29 cellular contexts compared by ENCODE assay signal in the genomic region with DNA sequence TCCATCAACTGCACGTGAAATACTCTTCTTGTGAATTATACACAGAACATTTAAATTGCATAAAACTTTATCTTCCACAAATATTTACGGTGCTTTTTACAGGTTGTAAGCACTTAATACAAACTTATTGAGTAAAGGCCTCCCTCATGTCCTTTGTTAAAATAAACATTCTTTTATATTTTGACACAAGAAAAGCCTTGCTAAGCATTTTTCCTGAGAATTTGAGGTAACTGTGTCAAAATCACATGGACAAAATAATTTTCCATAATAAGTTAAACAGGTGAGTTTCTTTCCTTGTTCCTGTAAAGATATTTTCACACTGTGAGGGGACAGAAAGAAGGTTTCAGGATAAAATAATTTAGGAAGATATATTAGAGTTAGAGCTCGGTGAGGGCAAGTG.
"Had no signal": no experiment of that assay in that cellular context is flagged by ENCODE, and none has a peak within 500 bp of the region (broad histone marks: within the 10 kb centered on the region; RNA-seq: fewer than 3 reads in every experiment).

No MANE protein-coding gene starts in this region.

- H3K36me3 ChIP-seq: neural progenitor cell, ovary, spleen, suprapubic skin, tibial artery, transverse colon, upper lobe of right lung, vagina had no signal

- H3K27me3 ChIP-seq: neural progenitor cell, ovary, spleen, suprapubic skin, testis, tibial artery, transverse colon, upper lobe of right lung, vagina had no signal

- H2AFZ ChIP-seq: neural progenitor cell, parathyroid adenoma had no signal

- H3K27ac ChIP-seq: neural progenitor cell, ovary, parathyroid adenoma, psoas muscle, skin epidermis, spleen, suprapubic skin, testis, tibial artery, transverse colon, upper lobe of right lung, vagina had no signal

- H3K4me1 ChIP-seq: neural progenitor cell, parathyroid adenoma, psoas muscle, spleen, suprapubic skin, testis, tibial artery, transverse colon, upper lobe of right lung, vagina had no signal

- ATAC-seq: naive thymus-derived CD4-positive, alpha-beta T cell; natural killer cell; psoas muscle; right cardiac atrium; sciatic nerve; stimulated activated memory B cell treated with anti-CD40 and anti-IgM and Interleukin-4, amounts not matched to agents 10 μg/mL and 1 μg/mL and 100 μg/mL, for 72 hours; stimulated activated naive CD8-positive, alpha-beta T cell treated with anti-CD3 and anti-CD28 coated beads, Interleukin-15, amount 100 ng/mL, for 72 hours; stimulated activated naive CD8-positive, alpha-beta T cell treated with anti-CD3 and anti-CD28 coated beads, Interleukin-15, Interleukin-2, amounts not matched to agents 100 U/mL and 50 U/mL, for 24 hours; upper lobe of right lung had no signal

- H3K9ac ChIP-seq: neural progenitor cell, parathyroid adenoma had no signal

- H3K4me3 ChIP-seq: neural progenitor cell, ovary, psoas muscle, skin epidermis, smooth muscle cell, spleen, suprapubic skin, testis, tibial artery, transverse colon, upper lobe of right lung, vagina had no signal

- H3K4me2 ChIP-seq: neural progenitor cell, smooth muscle cell had no signal

- H3K79me2 ChIP-seq: parathyroid adenoma had no signal

- H3K9me3 ChIP-seq: ovary, psoas muscle, spleen, suprapubic skin, testis, tibial artery, transverse colon, upper lobe of right lung, vagina had no signal

- DNase-seq: naive thymus-derived CD4-positive, alpha-beta T cell; natural killer cell; occipital lobe; ovary; posterior cingulate gyrus; psoas muscle; right cardiac atrium; spleen; stimulated activated CD4-positive, alpha-beta T cell treated with anti-CD3 and anti-CD28 coated beads, Interleukin-12 subunit alpha, Interleukin-12 subunit beta, amount 100 ng/mL, for 4 hours; stimulated activated CD4-positive, alpha-beta T cell treated with anti-CD3 and anti-CD28 coated beads, Interleukin-1b, Interleukin-23, amount 100 ng/mL, for 48 hours; stimulated activated CD4-positive, alpha-beta T cell treated with anti-CD3 and anti-CD28 coated beads, Interleukin-4, amount 100 ng/mL, for 1 hour; stimulated activated CD4-positive, alpha-beta T cell treated with anti-CD3 and anti-CD28 coated beads, Interleukin-4, amount 100 ng/mL, for 4 hours; stimulated activated CD8-positive, alpha-beta memory T cell treated with anti-CD3 and anti-CD28 coated beads, Interleukin-4, amount 100 ng/mL, for 48 hours; stimulated activated naive CD4-positive, alpha-beta T cell; stimulated activated naive CD8-positive, alpha-beta T cell treated with anti-CD3 and anti-CD28 coated beads, Interleukin-15, amount 100 ng/mL, for 72 hours; stimulated activated naive CD8-positive, alpha-beta T cell treated with anti-CD3 and anti-CD28 coated beads, Interleukin-15, Interleukin-2, amounts not matched to agents 100 U/mL and 50 U/mL, for 24 hours; substantia nigra; testis; tibial artery; transverse colon; upper lobe of right lung had no signal
